In genomic region chr17:34153988-34154387, GRCh38 we compare ENCODE assay signal across 3 cellular contexts.
TF ChIP-seq lines count a peak whose summit lies in the region.

No MANE protein-coding gene starts in this region.

TF ChIP-seq in WTC11, 78 proteins besides CTCF, POLR2A, EP300 and RAD21:
- TF ChIP-seq TCF7 (CRISPR knock-in tag; IDR thresholded peaks at IDR 0.05; ENCODE audit: low read depth), result no peak
- TF ChIP-seq PRRX2 (CRISPR knock-in tag; IDR thresholded peaks at IDR 0.05), result no peak
- TF ChIP-seq SP1 (CRISPR knock-in tag; conservative IDR thresholded peaks at IDR 0.05), result no peak
- no peak for TF ChIP-seq TP53 (CRISPR knock-in tag; IDR thresholded peaks at IDR 0.05)
- no peak for TF ChIP-seq FOXJ3 (CRISPR knock-in tag; IDR thresholded peaks at IDR 0.05; ENCODE audit: borderline replicate concordance)
- no peak for TF ChIP-seq ESRRA (CRISPR knock-in tag; IDR thresholded peaks at IDR 0.05; ENCODE audit: borderline replicate concordance)
- TF ChIP-seq TEAD4 (CRISPR knock-in tag; IDR thresholded peaks at IDR 0.05), result no peak

TF ChIP-seq in H1, 55 proteins besides CTCF, POLR2A, EP300 and RAD21:
- TF ChIP-seq CEBPB (IDR thresholded peaks at IDR 0.05; ENCODE audit: low read depth, low read length), result no peak

TF ChIP-seq in neural cell, 6 proteins besides CTCF, POLR2A, EP300 and RAD21:
- TF ChIP-seq MXI1 (conservative IDR thresholded peaks at IDR 0.05; ENCODE audit: poor library complexity, severe bottlenecking) (no peak), REST (IDR thresholded peaks at IDR 0.05; ENCODE audit: borderline replicate concordance) (no peak), SMC3 (conservative IDR thresholded peaks at IDR 0.05; ENCODE audit: poor library complexity) (peak; percentile 15), TAF1 (IDR thresholded peaks at IDR 0.05; ENCODE audit: low read depth) (no peak), EZH2 (IDR thresholded peaks at IDR 0.05; ENCODE audit: borderline replicate concordance, insufficient read depth, low read length, poor library complexity, severe bottlenecking) (no peak), POLR2AphosphoS5 (IDR thresholded peaks at IDR 0.05) (no peak)
